8 cellular contexts compared by ENCODE assay signal in the genomic region with DNA sequence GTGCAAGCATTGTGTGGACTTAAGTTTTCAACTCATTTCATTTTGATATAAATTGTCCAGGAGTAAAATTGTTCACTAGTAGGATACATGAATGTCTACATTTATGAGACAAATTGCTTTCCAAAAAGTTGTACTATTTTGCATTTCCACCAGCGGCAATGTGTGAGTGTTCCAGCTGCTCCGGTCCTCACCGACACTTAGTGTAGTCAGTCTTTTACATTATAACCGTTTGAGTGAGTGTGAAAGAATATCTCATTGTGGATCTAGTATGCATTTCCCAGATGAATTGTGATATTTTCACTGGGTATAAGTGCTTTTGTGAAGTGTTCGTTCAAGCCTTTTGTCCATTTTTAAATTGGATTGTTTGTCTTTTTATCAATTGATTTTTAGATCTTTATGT.
"Had no signal": no experiment of that assay in that cellular context is flagged by ENCODE, and none has a peak within 500 bp of the region (broad histone marks: within the 10 kb centered on the region; RNA-seq: fewer than 3 reads in every experiment).

No MANE protein-coding gene starts in this region.

- DNase-seq: IMR-90, KBM-7, KG1 had no signal

- ATAC-seq: HepG2 had no signal

- H3K9ac ChIP-seq: KMS-11 had no signal

- H3K36me3 Mint-ChIP-seq: IgD-negative memory B cell had no signal

- H3K4me1 Mint-ChIP-seq: IgD-negative memory B cell had no signal

- H3K4me2 ChIP-seq: KMS-11 had no signal

- H3K27ac ChIP-seq: HL-60, KMS-11 had no signal

- H3K27ac Mint-ChIP-seq: IgD-negative memory B cell had no signal

- FAIRE-seq: HepG2, HTR-8/SVneo had no signal
